Comparison of ENCODE assay signal across 28 cellular contexts in the genomic region with DNA sequence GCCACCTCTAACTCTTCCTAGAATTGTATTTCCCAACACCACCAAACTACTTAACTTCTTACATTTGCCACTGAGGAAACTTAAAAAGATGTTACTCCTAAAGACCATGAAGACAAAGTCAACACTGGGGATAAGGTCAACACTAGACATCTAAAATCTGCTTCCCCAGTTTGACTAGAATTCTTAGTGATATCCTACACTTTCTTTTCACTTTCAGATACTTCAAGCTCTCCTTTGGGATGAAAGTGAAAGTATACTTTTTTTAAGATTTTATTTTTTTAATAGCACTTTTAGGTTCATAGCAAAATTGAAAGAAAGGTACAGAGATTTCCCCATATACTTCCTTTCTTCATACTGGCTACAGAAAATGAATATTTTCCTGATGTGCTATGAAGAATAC.
"Had no signal": no experiment of that assay in that cellular context is flagged by ENCODE, and none has a peak within 500 bp of the region (broad histone marks: within the 10 kb centered on the region; RNA-seq: fewer than 3 reads in every experiment).

No MANE protein-coding gene starts in this region.

- H3K36me3 ChIP-seq: esophagus muscularis mucosa, gastrocnemius medialis, left ventricle myocardium inferior, sigmoid colon, uterus had no signal

- H3K4me1 Mint-ChIP-seq: activated naive CD4-positive, alpha-beta T cell treated with anti-CD3 and anti-CD28 coated beads, Interleukin-2, amount 50 U/mL, for 24 hours; central memory CD8-positive, alpha-beta T cell had no signal

- H3K36me3 Mint-ChIP-seq: activated naive CD4-positive, alpha-beta T cell treated with anti-CD3 and anti-CD28 coated beads, Interleukin-2, amount 50 U/mL, for 24 hours; naive B cell; stimulated activated effector memory CD8-positive, alpha-beta T cell treated with anti-CD3 and anti-CD28 coated beads, Interleukin-12 subunit alpha, Interleukin-12 subunit beta, amount 100 ng/mL, for 72 hours had no signal

- H3K27ac Mint-ChIP-seq: activated B cell treated with CpG ODN at 0.5 μM for 24 hours; activated CD8-positive, alpha-beta T cell treated with anti-CD3 and anti-CD28 coated beads for 36 hours; activated naive CD4-positive, alpha-beta T cell treated with anti-CD3 and anti-CD28 coated beads, Interleukin-2, amount 50 U/mL, for 24 hours; activated naive CD8-positive, alpha-beta T cell treated with anti-CD3 and anti-CD28 coated beads, Interleukin-2, amount 50 U/mL, for 24 hours; activated T-helper 17 cell treated with anti-CD3 and anti-CD28 coated beads, Interleukin-2, amount 50 U/mL, for 72 hours; stimulated activated effector memory CD8-positive, alpha-beta T cell treated with anti-CD3 and anti-CD28 coated beads, Interleukin-12 subunit alpha, Interleukin-12 subunit beta, amount 100 ng/mL, for 72 hours; stimulated activated naive CD8-positive, alpha-beta T cell treated with anti-CD3 and anti-CD28 coated beads, Interleukin-15, Interleukin-2, amounts not matched to agents 100 ng/mL and 50 ng/mL, for 24 hours; type B pancreatic cell had no signal

- H3K27me3 ChIP-seq: esophagus muscularis mucosa, gastrocnemius medialis, hepatocyte, sigmoid colon, uterus had no signal

- H3K9me3 Mint-ChIP-seq: activated B cell treated with CpG ODN at 0.5 μM for 24 hours; activated CD8-positive, alpha-beta T cell treated with anti-CD3 and anti-CD28 coated beads for 36 hours; activated naive CD4-positive, alpha-beta T cell treated with anti-CD3 and anti-CD28 coated beads, Interleukin-2, amount 50 U/mL, for 24 hours; activated naive CD8-positive, alpha-beta T cell treated with anti-CD3 and anti-CD28 coated beads, Interleukin-2, amount 50 U/mL, for 24 hours; activated T-cell treated with anti-CD3 and anti-CD28 coated beads, Interleukin-2, amount 50 U/mL, for 4 hours; activated T-helper 17 cell treated with anti-CD3 and anti-CD28 coated beads, Interleukin-2, amount 50 U/mL, for 72 hours; central memory CD8-positive, alpha-beta T cell; naive B cell; stimulated activated effector memory CD8-positive, alpha-beta T cell treated with anti-CD3 and anti-CD28 coated beads, Interleukin-12 subunit alpha, Interleukin-12 subunit beta, amount 100 ng/mL, for 72 hours; stimulated activated naive CD8-positive, alpha-beta T cell treated with anti-CD3 and anti-CD28 coated beads, Interleukin-15, Interleukin-2, amounts not matched to agents 100 ng/mL and 50 ng/mL, for 24 hours had no signal

- H3K4me1 ChIP-seq: parathyroid adenoma had no signal

- H3K27ac ChIP-seq: esophagus muscularis mucosa, gastrocnemius medialis, hepatocyte, left ventricle myocardium inferior, parathyroid adenoma, psoas muscle, sigmoid colon, uterus had no signal

- H3K27me3 Mint-ChIP-seq: activated B cell treated with CpG ODN at 0.5 μM for 24 hours; central memory CD8-positive, alpha-beta T cell; naive B cell; stimulated activated naive CD8-positive, alpha-beta T cell treated with anti-CD3 and anti-CD28 coated beads, Interleukin-15, Interleukin-2, amounts not matched to agents 100 ng/mL and 50 ng/mL, for 24 hours; type B pancreatic cell had no signal

- H3K9ac ChIP-seq: parathyroid adenoma had no signal

- H3K4me3 ChIP-seq: esophagus muscularis mucosa, gastrocnemius medialis, hepatocyte, left ventricle myocardium inferior, lung, psoas muscle, sigmoid colon, uterus had no signal

- DNase-seq: activated B cell treated with CpG ODN at 0.5 μM for 24 hours; activated CD4-positive, alpha-beta T cell treated with anti-CD3 and anti-CD28 coated beads, Interleukin-2, amount 50 U/mL, for 1 hour; activated CD8-positive, alpha-beta T cell treated with anti-CD3 and anti-CD28 coated beads for 36 hours; activated gamma-delta T cell treated with Interleukin-2 at 50 U/mL for 16 hours; activated naive CD8-positive, alpha-beta T cell treated with anti-CD3 and anti-CD28 coated beads, Interleukin-2, amount 50 U/mL, for 24 hours; activated T-cell treated with anti-CD3 and anti-CD28 coated beads, Interleukin-2, amount 50 U/mL, for 4 hours; dermis blood vessel endothelial cell; effector CD4-positive, alpha-beta T cell; gastrocnemius medialis; islet precursor cell; left ventricle myocardium inferior; naive B cell; psoas muscle; sigmoid colon; small intestine; stimulated activated CD4-positive, alpha-beta T cell treated with anti-CD3 and anti-CD28 coated beads, Interleukin-4, amount 100 ng/mL, for 24 hours; uterus had no signal

- H3K9me3 ChIP-seq: esophagus muscularis mucosa, gastrocnemius medialis, left ventricle myocardium inferior, psoas muscle, sigmoid colon, uterus had no signal

- ATAC-seq: activated CD8-positive, alpha-beta T cell treated with anti-CD3 and anti-CD28 coated beads for 36 hours; activated naive CD8-positive, alpha-beta T cell treated with anti-CD3 and anti-CD28 coated beads, Interleukin-2, amount 50 U/mL, for 24 hours; activated T-cell treated with anti-CD3 and anti-CD28 coated beads, Interleukin-2, amount 50 U/mL, for 4 hours; activated T-helper 17 cell treated with anti-CD3 and anti-CD28 coated beads, Interleukin-2, amount 50 U/mL, for 72 hours; gastrocnemius medialis; psoas muscle; stimulated activated effector memory CD8-positive, alpha-beta T cell treated with anti-CD3 and anti-CD28 coated beads, Interleukin-12 subunit alpha, Interleukin-12 subunit beta, amount 100 ng/mL, for 72 hours had no signal

- H3K4me2 ChIP-seq: hepatocyte had no signal

- H2AFZ ChIP-seq: hepatocyte, parathyroid adenoma had no signal

- FAIRE-seq: colon, small intestine had no signal

- H3K4me3 Mint-ChIP-seq: activated B cell treated with CpG ODN at 0.5 μM for 24 hours; activated CD8-positive, alpha-beta T cell treated with anti-CD3 and anti-CD28 coated beads for 36 hours; activated naive CD4-positive, alpha-beta T cell treated with anti-CD3 and anti-CD28 coated beads, Interleukin-2, amount 50 U/mL, for 24 hours; activated naive CD8-positive, alpha-beta T cell treated with anti-CD3 and anti-CD28 coated beads, Interleukin-2, amount 50 U/mL, for 24 hours; activated T-cell treated with anti-CD3 and anti-CD28 coated beads, Interleukin-2, amount 50 U/mL, for 4 hours; activated T-helper 17 cell treated with anti-CD3 and anti-CD28 coated beads, Interleukin-2, amount 50 U/mL, for 72 hours; central memory CD8-positive, alpha-beta T cell; naive B cell; stimulated activated effector memory CD8-positive, alpha-beta T cell treated with anti-CD3 and anti-CD28 coated beads, Interleukin-12 subunit alpha, Interleukin-12 subunit beta, amount 100 ng/mL, for 72 hours; stimulated activated naive CD8-positive, alpha-beta T cell treated with anti-CD3 and anti-CD28 coated beads, Interleukin-15, Interleukin-2, amounts not matched to agents 100 ng/mL and 50 ng/mL, for 24 hours; type B pancreatic cell had no signal
